In the genomic region with DNA sequence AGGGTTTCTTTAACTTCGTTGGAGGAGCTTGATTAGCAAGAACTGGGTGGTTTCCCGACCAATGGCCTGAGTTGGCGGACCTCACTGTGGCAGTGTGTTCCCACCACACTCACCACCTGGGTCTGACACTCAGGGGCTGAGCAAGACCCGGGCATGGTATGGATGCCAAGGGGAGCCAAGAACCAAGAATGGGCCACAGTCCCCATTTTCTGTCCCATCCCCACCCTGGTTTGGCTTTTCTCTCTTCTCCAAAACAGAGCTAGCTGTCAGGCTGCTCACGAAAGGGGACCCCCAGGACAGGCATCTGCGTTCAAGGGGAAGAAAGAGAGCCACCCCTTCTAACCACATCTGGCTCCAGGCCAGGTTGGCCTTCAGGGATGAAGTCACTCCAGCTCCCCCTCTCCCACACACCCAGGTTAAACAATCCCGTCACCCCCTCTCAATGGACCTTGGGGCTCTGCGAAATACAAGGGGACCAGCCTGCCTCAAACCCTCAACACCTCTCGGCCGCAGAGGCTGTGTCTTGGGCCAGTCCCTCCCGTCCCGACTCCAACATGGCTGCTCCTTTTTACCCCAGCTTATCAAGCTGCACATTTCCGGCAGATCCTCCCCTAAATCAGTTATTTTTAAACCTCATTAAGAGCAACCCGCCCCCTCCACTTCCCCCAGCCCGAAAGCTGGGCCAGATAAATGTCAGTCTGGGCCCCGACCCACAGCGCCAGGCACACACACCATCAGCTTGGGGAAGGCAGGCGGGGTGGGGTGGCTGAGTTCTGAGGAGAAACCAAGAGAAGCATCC, we compare ENCODE assay signal across 9 cellular contexts. TPM values are rescaled to one million over a fixed set of nuclear protein-coding genes. Genes with fewer than 3 reads are reported as not detected.
A peak's percentile ranks its signal among the peaks of the same experiment; 100 is the strongest.
DNase-seq lines count a peak whose midpoint lies in the region; ATAC-seq and TF ChIP-seq lines count a peak whose summit lies in the region.
"Had no signal": no experiment of that assay in that cellular context is flagged by ENCODE, and none has a peak within 500 bp of the region (broad histone marks: within the 10 kb centered on the region; RNA-seq: fewer than 3 reads in every experiment).

No MANE protein-coding gene starts in this region.

- TF ChIP-seq CTCF in GM12864 (IDR thresholded peaks at IDR 0.05; ENCODE audit: low read depth, low read length, missing control alignments) (no peak), progenitor cell of endocrine pancreas (IDR thresholded peaks at IDR 0.05; ENCODE audit: unreplicated experiment) (no peak)

- no peaks in the 10 kb centered on the region for H3K9me3 Mint-ChIP-seq in progenitor cell of endocrine pancreas (ENCODE audit: low read depth)

- H3K4me1 ChIP-seq in effector memory CD4-positive, alpha-beta T cell (ENCODE audit: control insufficient read depth, insufficient read depth, low read length, poor library complexity, severe bottlenecking): peaks cover 33% of the 10 kb centered on the region

- H3K27me3 Mint-ChIP-seq in progenitor cell of endocrine pancreas: no peaks in the 10 kb centered on the region

- no peak for ATAC-seq in HG03095 (IDR thresholded peaks at IDR 0.05; ENCODE audit: unreplicated experiment)
- no peak for ATAC-seq in HG03025 (IDR thresholded peaks at IDR 0.05; ENCODE audit: low FRiP score, unreplicated experiment)

- H3K27me3 ChIP-seq in effector memory CD4-positive, alpha-beta T cell (replicated peaks; ENCODE audit: control insufficient read depth, insufficient read depth, low read length, poor library complexity, severe bottlenecking): no peaks in the 10 kb centered on the region

- peaks cover 48% of the 10 kb centered on the region for H3K4me1 Mint-ChIP-seq in progenitor cell of endocrine pancreas (ENCODE audit: low read depth)

- peaks cover 40% of the 10 kb centered on the region for H3K36me3 ChIP-seq in effector memory CD4-positive, alpha-beta T cell (ENCODE audit: control insufficient read depth, insufficient read depth, low read length)

- H3K4me3 Mint-ChIP-seq in progenitor cell of endocrine pancreas (ENCODE audit: low read depth): peak overlapping the region; percentile 94

- H3K36me3 Mint-ChIP-seq in progenitor cell of endocrine pancreas (ENCODE audit: insufficient read depth): peaks cover 24% of the 10 kb centered on the region

- peak overlapping the region; percentile 96 for H3K4me3 ChIP-seq in GM12864 (ENCODE audit: low read depth, low read length)
- H3K4me3 ChIP-seq in effector memory CD4-positive, alpha-beta T cell (ENCODE audit: insufficient read depth, low read depth, low read length, poor library complexity, severe bottlenecking): peak overlapping the region; percentile 77

- H3K27ac Mint-ChIP-seq in progenitor cell of endocrine pancreas: no peak overlapping the region

- H3K9me3 ChIP-seq in effector memory CD4-positive, alpha-beta T cell (ENCODE audit: control insufficient read depth, low read length): no peaks in the 10 kb centered on the region

- H3K27ac ChIP-seq in effector memory CD4-positive, alpha-beta T cell (ENCODE audit: insufficient read depth, low read length, poor library complexity, severe bottlenecking): peak overlapping the region; percentile 100

- DNase-seq in GM12864 (ENCODE audit: low read depth) (no peak), OCI-M1 (lab: John Stamatoyannopoulos, UW) (peak; percentile 85), progenitor cell of endocrine pancreas (ENCODE audit: low spot score, unreplicated experiment) (no peak), NCI-H187 (lab: John Stamatoyannopoulos, UW) (no peak), NCI-H82 (lab: John Stamatoyannopoulos, UW) (no peak)
- DNase-seq in effector memory CD4-positive, alpha-beta T cell: peak in 1 of 3 donors; percentile 27

RNA-seq across cellular contexts. Expression of gene TAGLN2, which starts 3.4 kb away (rescaled TPM):
- 153 and 159 TPM in 2 replicates for total RNA-seq in progenitor cell of endocrine pancreas

RNA-seq across cellular contexts. Expression of gene CFAP45, which starts 21.9 kb away (rescaled TPM):
- total RNA-seq in progenitor cell of endocrine pancreas: 0.74 and 1.0 TPM in 2 replicates

RNA-seq across cellular contexts. Expression of gene IGSF9, which starts 23.5 kb away (rescaled TPM):
- 68.2 and 68.6 TPM in 2 replicates for total RNA-seq in progenitor cell of endocrine pancreas
- total RNA-seq: pulmonary artery endothelial cell had no signal

RNA-seq across cellular contexts. Expression of gene SLAMF9, which starts 32.1 kb away (rescaled TPM):
- total RNA-seq in progenitor cell of endocrine pancreas: not detected in 2 replicates
- total RNA-seq: pulmonary artery endothelial cell had no signal

RNA-seq across cellular contexts. Expression of gene VSIG8, which starts 59.4 kb away (rescaled TPM):
- 0.20 TPM in 1 of 2 replicates, not detected in the other for total RNA-seq in progenitor cell of endocrine pancreas
- total RNA-seq: pulmonary artery endothelial cell had no signal
